19 cellular contexts compared by ENCODE assay signal in genomic region chr1:161993576-161993975, GRCh38. TPM values are rescaled to one million over a fixed set of nuclear protein-coding genes. Genes with fewer than 3 reads are reported as not detected.
"Had no signal": no experiment of that assay in that cellular context is flagged by ENCODE, and none has a peak within 500 bp of the region (broad histone marks: within the 10 kb centered on the region; RNA-seq: fewer than 3 reads in every experiment).

No MANE protein-coding gene starts in this region.

- DNase-seq: central memory CD4-positive, alpha-beta T cell; cortex of kidney; effector memory CD8-positive, alpha-beta T cell; esophagus squamous epithelium; foreskin keratinocyte; immature natural killer cell; left ventricle myocardium inferior; lower lobe of right lung; naive thymus-derived CD4-positive, alpha-beta T cell; nephron progenitor cell; small intestine; stimulated activated CD4-positive, alpha-beta T cell treated with anti-CD3 and anti-CD28 coated beads, Interleukin-2, amount 100 ng/mL, for 48 hours; stimulated activated naive CD4-positive, alpha-beta T cell treated with Interleukin-2 at 50 U/mL for 16 hours; trophoblast cell had no signal

- H3K27me3 ChIP-seq: right atrium auricular region, testis had no signal

- H3K27ac ChIP-seq: esophagus squamous epithelium, foreskin keratinocyte, left ventricle myocardium inferior, lower lobe of right lung, right atrium auricular region, testis had no signal

- H3K4me1 ChIP-seq: esophagus squamous epithelium, foreskin keratinocyte, right atrium auricular region had no signal

- H3K4me3 Mint-ChIP-seq: effector memory CD8-positive, alpha-beta T cell; immature natural killer cell; memory B cell; naive thymus-derived CD4-positive, alpha-beta T cell; nephron progenitor cell had no signal

- H3K27ac Mint-ChIP-seq: immature natural killer cell; memory B cell; naive thymus-derived CD4-positive, alpha-beta T cell; nephron progenitor cell had no signal

- H3K9me3 ChIP-seq: left ventricle myocardium inferior, lower lobe of right lung, right atrium auricular region, testis had no signal

- FAIRE-seq: keratinocyte, small intestine, urothelium cell line had no signal

- H3K4me3 ChIP-seq: esophagus squamous epithelium, left ventricle myocardium inferior, lower lobe of right lung, right atrium auricular region, testis had no signal

- H3K36me3 Mint-ChIP-seq: memory B cell had no signal

- H3K9me3 Mint-ChIP-seq: effector memory CD8-positive, alpha-beta T cell had no signal

- H3K4me1 Mint-ChIP-seq: immature natural killer cell, memory B cell had no signal

- ATAC-seq: effector memory CD8-positive, alpha-beta T cell; foreskin keratinocyte; naive thymus-derived CD4-positive, alpha-beta T cell had no signal

- H3K36me3 ChIP-seq: esophagus squamous epithelium, left ventricle myocardium inferior, right atrium auricular region had no signal

RNA-seq across cellular contexts. Expression of gene OLFML2B, which starts 30.1 kb away (rescaled TPM):
- polyA plus RNA-seq: immature natural killer cell, keratinocyte had no signal
